Comparison of ENCODE assay signal across 27 cellular contexts in the genomic region with DNA sequence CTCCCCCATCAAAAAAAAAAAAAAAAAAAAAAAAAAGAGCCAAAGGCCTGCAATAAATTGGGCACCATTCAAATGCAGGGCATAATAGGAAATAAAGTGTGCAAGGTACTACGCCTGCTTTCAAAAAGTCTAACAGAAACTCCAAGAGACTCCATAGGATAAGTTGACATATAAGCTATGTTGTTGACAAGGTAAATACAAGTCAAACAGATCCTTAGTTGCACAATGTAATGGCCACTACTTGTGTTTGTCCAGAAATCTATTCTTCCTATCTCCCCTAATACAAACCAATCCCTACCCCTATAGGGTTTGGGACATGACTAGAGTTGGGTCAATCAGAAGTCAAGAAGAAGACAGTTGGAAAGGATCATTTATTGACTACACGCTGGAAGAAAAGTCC.
"Had no signal": no experiment of that assay in that cellular context is flagged by ENCODE, and none has a peak within 500 bp of the region (broad histone marks: within the 10 kb centered on the region; RNA-seq: fewer than 3 reads in every experiment).

No MANE protein-coding gene starts in this region.

- H3K27ac ChIP-seq: body of pancreas, colonic mucosa, esophagus muscularis mucosa, foreskin keratinocyte, gastroesophageal sphincter had no signal

- H3K4me1 ChIP-seq: body of pancreas, colonic mucosa, foreskin keratinocyte had no signal

- H3K9me3 ChIP-seq: body of pancreas, colonic mucosa, esophagus muscularis mucosa, gastroesophageal sphincter had no signal

- DNase-seq: activated CD4-positive, alpha-beta memory T cell treated with anti-CD3 and anti-CD28 coated beads, Interleukin-2, amount 10 ng/mL, durations not matched to agents 7 days and 5 days; activated CD4-positive, alpha-beta T cell treated with anti-CD3 and anti-CD28 coated beads for 36 hours; activated CD4-positive, alpha-beta T cell treated with anti-CD3 and anti-CD28 coated beads, Interleukin-2, amount 10 ng/mL, durations not matched to agents 24 days and 14 days; activated CD4-positive, CD25-positive, alpha-beta regulatory T cell; activated CD4-positive, CD25-positive, alpha-beta regulatory T cell treated with anti-CD3 and anti-CD28 coated beads, Interleukin-2, amount 50 U/mL, for 72 hours; activated CD8-positive, alpha-beta memory T cell treated with anti-CD3 and anti-CD28 coated beads, Interleukin-2, amount 50 U/mL, for 48 hours; activated gamma-delta T cell; activated naive CD4-positive, alpha-beta T cell; activated naive CD4-positive, alpha-beta T cell treated with anti-CD3 and anti-CD28 coated beads, Interleukin-2, amount 10 ng/mL, durations not matched to agents 7 days and 5 days; activated T-cell treated with anti-CD3 and anti-CD28 coated beads for 4 hours; activated T-cell treated with anti-CD3 and anti-CD28 coated beads, Interleukin-2, amount 50 U/mL, for 24 hours; activated T-cell treated with anti-CD3 and anti-CD28 coated beads, Interleukin-2, amount 50 U/mL, for 72 hours; amniotic stem cell; anterior cingulate cortex; body of pancreas; caudate nucleus; colonic mucosa; dorsolateral prefrontal cortex; effector memory CD4-positive, alpha-beta T cell; endodermal cell; erythroblast; foreskin keratinocyte; T-helper 2 cell had no signal

- H3K36me3 ChIP-seq: colonic mucosa, gastroesophageal sphincter had no signal

- ATAC-seq: activated CD4-positive, alpha-beta T cell treated with anti-CD3 and anti-CD28 coated beads for 36 hours; activated T-cell treated with anti-CD3 and anti-CD28 coated beads, Interleukin-2, amount 50 U/mL, for 72 hours; body of pancreas; foreskin keratinocyte; gastroesophageal sphincter had no signal

- H3K4me3 Mint-ChIP-seq: activated CD4-positive, alpha-beta memory T cell treated with anti-CD3 and anti-CD28 coated beads, Interleukin-2, amount 10 ng/mL, durations not matched to agents 7 days and 5 days; activated CD4-positive, alpha-beta T cell treated with anti-CD3 and anti-CD28 coated beads for 36 hours; activated CD4-positive, alpha-beta T cell treated with anti-CD3 and anti-CD28 coated beads, Interleukin-2, amount 10 ng/mL, durations not matched to agents 24 days and 14 days; activated naive CD4-positive, alpha-beta T cell treated with anti-CD3 and anti-CD28 coated beads, Interleukin-2, amount 10 ng/mL, durations not matched to agents 7 days and 5 days; activated naive CD8-positive, alpha-beta T cell; activated T-cell treated with anti-CD3 and anti-CD28 coated beads, Interleukin-2, amount 50 U/mL, for 24 hours; activated T-cell treated with anti-CD3 and anti-CD28 coated beads, Interleukin-2, amount 50 U/mL, for 72 hours; dendritic cell treated with granulocyte-macrophage colony-stimulating factor and Interleukin-4, amounts not matched to agents 40 ng/mL and 50 ng/mL, for 4 days; endodermal cell had no signal

- H3K27me3 ChIP-seq: body of pancreas, colonic mucosa, dorsolateral prefrontal cortex, esophagus muscularis mucosa, foreskin keratinocyte, gastroesophageal sphincter had no signal

- H3K4me3 ChIP-seq: body of pancreas, colonic mucosa, dorsolateral prefrontal cortex, esophagus muscularis mucosa, gastroesophageal sphincter had no signal

- H3K4me1 Mint-ChIP-seq: activated naive CD4-positive, alpha-beta T cell treated with anti-CD3 and anti-CD28 coated beads, Interleukin-2, amount 10 ng/mL, durations not matched to agents 7 days and 5 days had no signal

- H3K9me3 Mint-ChIP-seq: activated CD4-positive, alpha-beta memory T cell treated with anti-CD3 and anti-CD28 coated beads, Interleukin-2, amount 10 ng/mL, durations not matched to agents 7 days and 5 days; activated CD4-positive, alpha-beta T cell treated with anti-CD3 and anti-CD28 coated beads, Interleukin-2, amount 10 ng/mL, durations not matched to agents 24 days and 14 days; activated naive CD4-positive, alpha-beta T cell treated with anti-CD3 and anti-CD28 coated beads, Interleukin-2, amount 10 ng/mL, durations not matched to agents 7 days and 5 days; activated T-cell treated with anti-CD3 and anti-CD28 coated beads, Interleukin-2, amount 50 U/mL, for 24 hours; activated T-cell treated with anti-CD3 and anti-CD28 coated beads, Interleukin-2, amount 50 U/mL, for 72 hours; dendritic cell treated with granulocyte-macrophage colony-stimulating factor and Interleukin-4, amounts not matched to agents 40 ng/mL and 50 ng/mL, for 4 days; endodermal cell had no signal

- H3K27ac Mint-ChIP-seq: activated CD4-positive, alpha-beta memory T cell treated with anti-CD3 and anti-CD28 coated beads, Interleukin-2, amount 10 ng/mL, durations not matched to agents 7 days and 5 days; activated CD4-positive, alpha-beta T cell treated with anti-CD3 and anti-CD28 coated beads for 36 hours; activated CD4-positive, alpha-beta T cell treated with anti-CD3 and anti-CD28 coated beads, Interleukin-2, amount 10 ng/mL, durations not matched to agents 24 days and 14 days; activated naive CD4-positive, alpha-beta T cell treated with anti-CD3 and anti-CD28 coated beads, Interleukin-2, amount 10 ng/mL, durations not matched to agents 7 days and 5 days; activated naive CD8-positive, alpha-beta T cell; activated T-cell treated with anti-CD3 and anti-CD28 coated beads, Interleukin-2, amount 50 U/mL, for 24 hours; activated T-cell treated with anti-CD3 and anti-CD28 coated beads, Interleukin-2, amount 50 U/mL, for 72 hours; dendritic cell treated with granulocyte-macrophage colony-stimulating factor and Interleukin-4, amounts not matched to agents 40 ng/mL and 50 ng/mL, for 4 days; endodermal cell had no signal

- H3K36me3 Mint-ChIP-seq: activated naive CD8-positive, alpha-beta T cell had no signal

- H3K27me3 Mint-ChIP-seq: activated CD4-positive, alpha-beta memory T cell treated with anti-CD3 and anti-CD28 coated beads, Interleukin-2, amount 10 ng/mL, durations not matched to agents 7 days and 5 days; activated CD4-positive, alpha-beta T cell treated with anti-CD3 and anti-CD28 coated beads for 36 hours; activated CD4-positive, alpha-beta T cell treated with anti-CD3 and anti-CD28 coated beads, Interleukin-2, amount 10 ng/mL, durations not matched to agents 24 days and 14 days; activated naive CD4-positive, alpha-beta T cell treated with anti-CD3 and anti-CD28 coated beads, Interleukin-2, amount 10 ng/mL, durations not matched to agents 7 days and 5 days; activated naive CD8-positive, alpha-beta T cell; activated T-cell treated with anti-CD3 and anti-CD28 coated beads, Interleukin-2, amount 50 U/mL, for 24 hours; dendritic cell treated with granulocyte-macrophage colony-stimulating factor and Interleukin-4, amounts not matched to agents 40 ng/mL and 50 ng/mL, for 4 days had no signal
